ENCODE assay signal across 8 cellular contexts in genomic region chr2:157246212-157247067, GRCh38. TPM values are rescaled to one million over a fixed set of nuclear protein-coding genes. Genes with fewer than 3 reads are reported as not detected.
DNase-seq lines count a peak whose midpoint lies in the region; ATAC-seq and TF ChIP-seq lines count a peak whose summit lies in the region.

No MANE protein-coding gene starts in this region.

- no peaks in the 10 kb centered on the region for H3K9me3 ChIP-seq in mammary epithelial cell (replicated peaks; ENCODE audit: insufficient read depth, low read length)

- ATAC-seq in GM21367 (IDR thresholded peaks at IDR 0.05; ENCODE audit: unreplicated experiment) (peak; percentile 96), HG03520 (IDR thresholded peaks at IDR 0.05; ENCODE audit: unreplicated experiment) (peak; percentile 100)

- intact Hi-C loops in mammary epithelial cell (cut with micrococcal nuclease) = loop anchor here (1.0 kb wide), 2 partner anchors 10 to 11 kb away; partner anchors contain the start of gene GALNT5
- intact Hi-C loops in lower leg skin (cut with DNase I; ENCODE audit: low total_unique reads) = no loop called here

- dilution Hi-C loops in mammary epithelial cell (cut with HindIII; ENCODE audit: low sequenced_read_pairs) = loop anchor here (25.0 kb wide), 1 partner anchor 809 kb away; the partner anchor contains the start of gene GPD2

- TF ChIP-seq CTCF in mammary epithelial cell (conservative IDR thresholded peaks at IDR 0.05 in 1 of 2, IDR thresholded peaks at IDR 0.05 in 1 of 2; ENCODE audit: extremely low read depth in 1 of 2, insufficient read depth in 1 of 2, low read depth in 1 of 2, low read length in 2 of 2) (no peak), lower leg skin (IDR thresholded peaks at IDR 0.05) (no peak)

- H3K4me2 ChIP-seq in mammary epithelial cell (ENCODE audit: insufficient read depth, low read depth, low read length) = peak overlapping the region; percentile 67

- H3K9ac ChIP-seq in mammary epithelial cell (ENCODE audit: insufficient read depth, low read length) = peak overlapping the region; percentile 88

- H3K36me3 ChIP-seq in mammary epithelial cell (ENCODE audit: insufficient read depth, low read length) = no peaks in the 10 kb centered on the region

- in situ Hi-C loops in mammary epithelial cell (cut with MboI; ENCODE audit: low sequenced_read_pairs in 2 of 2) = no loop called here

- 0% methylated on average over 10 of the region's 10 CpGs for WGBS in mammary epithelial cell (ENCODE audit: low coverage, missing lambda C conversion rate)
- 39 to 48% methylated on average over 10 of the region's 10 CpGs for WGBS in lower leg skin, 2 donors

- DNase-seq in EH (ENCODE audit: low read depth) (peak; percentile 94), mammary epithelial cell (peak; percentile 97), skeletal muscle cell (ENCODE audit: low read depth) (peak; percentile 51), Kasumi-1 (lab: John Stamatoyannopoulos, UW) (no peak), lower leg skin (ENCODE audit: low spot score in 2 of 2) (no peak), SHP77 (lab: John Stamatoyannopoulos, UW) (no peak)

- peaks cover 28% of the 10 kb centered on the region for H3K4me1 ChIP-seq in mammary epithelial cell (ENCODE audit: insufficient read depth, low read length)

- BruUV-seq in mammary epithelial cell (replicated peaks; lab: Mats Ljungman, UMichigan) = no TSS peak

- H2AFZ ChIP-seq in mammary epithelial cell (ENCODE audit: low read depth, low read length) = peak overlapping the region; percentile 68

- TF ChIP-seq POLR2A in lower leg skin (IDR thresholded peaks at IDR 0.05) = no peak

- no peaks in the 10 kb centered on the region for H3K27me3 ChIP-seq in mammary epithelial cell (ENCODE audit: insufficient read depth, low read length)

- H4K20me1 ChIP-seq in mammary epithelial cell (ENCODE audit: insufficient read depth, low read length) = no peaks in the 10 kb centered on the region

- no peaks in the 10 kb centered on the region for H3K79me2 ChIP-seq in mammary epithelial cell (ENCODE audit: insufficient read depth, low read length)

- CTCF ChIA-PET in mammary epithelial cell (lab: Charles Lee; ENCODE audit: low non-redundant PET) = interaction anchor here (0.6 to 0.7 kb wide), 3 partner anchors 10 to 847 kb away, joined by 3 to 4 read pairs (median 4); no protein-coding TSS in a partner anchor

- no peak overlapping the region for H3K4me3 ChIP-seq in mammary epithelial cell (replicated peaks in 1 of 3; ENCODE audit: insufficient read depth in 1 of 3, low read depth in 2 of 3, low read length in 3 of 3)
- no peak overlapping the region for H3K4me3 ChIP-seq in skeletal muscle cell (ENCODE audit: low read depth, low read length)
- no peak overlapping the region for H3K4me3 ChIP-seq in lower leg skin (ENCODE audit: low read depth, poor library complexity, severe bottlenecking)

- peak overlapping the region; percentile 100 for H3K27ac ChIP-seq in mammary epithelial cell (ENCODE audit: insufficient read depth, low read depth, low read length)

RNA-seq across cellular contexts. Expression of gene GALNT5, which starts 11.1 kb away (rescaled TPM):
- total RNA-seq in mammary epithelial cell (10 to 100 TPM; 12.7 to 33.7 TPM), lower leg skin (under 1 TPM; 0.08 to 0.71 (median 0.44) TPM)
- 10.4 TPM for polyA plus RNA-seq in mammary epithelial cell
- 17.4 TPM for polyA minus RNA-seq in mammary epithelial cell

Comparison
In these comparisons a context has a peak if more than half of its experiments do, and no peak if none do; other contexts are left out.
1. DNase-seq: peak in EH (single experiment), mammary epithelial cell (single experiment) and skeletal muscle cell (single experiment); none in Kasumi-1 (0 of 2), lower leg skin (0 of 2) and SHP77 (0 of 2).
2. RNA of gene GALNT5, which starts 11.1 kb away (total RNA-seq): 12.7 to 33.7 TPM in mammary epithelial cell; 0.08 to 0.71 TPM in lower leg skin; every median in the first group is over 4 times any median in the second.